Comparison of ENCODE assay signal across 9 cellular contexts in genomic region chr6:30915591-30915946, GRCh38. TPM values are rescaled to one million over a fixed set of nuclear protein-coding genes. Genes with fewer than 3 reads are reported as not detected.
DNase-seq lines count a peak whose midpoint lies in the region; ATAC-seq, FAIRE-seq and TF ChIP-seq lines count a peak whose summit lies in the region.
"Had no signal": no experiment of that assay in that cellular context is flagged by ENCODE, and none has a peak within 500 bp of the region (broad histone marks: within the 10 kb centered on the region; RNA-seq: fewer than 3 reads in every experiment).

No MANE protein-coding gene starts in this region.

- no peak for TF ChIP-seq EP300 in GM12878 (IDR thresholded peaks at IDR 0.05; ENCODE audit: borderline replicate concordance in 1 of 2, control insufficient read depth in 1 of 2, low read depth in 2 of 2, low read length in 2 of 2)

- H3K79me2 ChIP-seq in GM12878 (ENCODE audit: control insufficient read depth, insufficient read depth, low read length): peaks cover 9% of the 10 kb centered on the region

- H3K9ac ChIP-seq in NT2/D1 (ENCODE audit: insufficient read length, low read depth): peak overlapping the region; percentile 51
- H3K9ac ChIP-seq in GM12878 (ENCODE audit: control insufficient read depth, insufficient read depth, low read length): peak overlapping the region; percentile 18; the same call in 1 of the 2 replicates
- peak overlapping the region; percentile 95 for H3K9ac ChIP-seq in skeletal muscle satellite cell (ENCODE audit: low read depth, low read length)

- H3K36me3 ChIP-seq in NT2/D1 (ENCODE audit: insufficient read depth, insufficient read length, low read length) (peaks cover 71% of the 10 kb centered on the region), GM12878 (ENCODE audit: control insufficient read depth in 2 of 2, insufficient read depth in 2 of 2, low read length in 1 of 2) (peaks cover 7 to 8% of the 10 kb centered on the region in 2 experiments; a peak in 3 of 4 replicates), iPS DF 6.9 (ENCODE audit: control insufficient read depth, insufficient read depth, low read length) (peaks cover 16% of the 10 kb centered on the region), skeletal muscle satellite cell (ENCODE audit: insufficient read depth, low read length) (peaks cover 44% of the 10 kb centered on the region)

- POLR2A ChIA-PET in GM12878 (lab: Charles Lee): interaction anchor here (0.8 to 4.4 kb wide), 4 partner anchors 12 to 155 kb away, joined by 3 to 50 read pairs (median 20); partner anchors contain the start of gene DDR1

- intact Hi-C loops in Calu3 (cut with micrococcal nuclease; ENCODE audit: unreplicated experiment) (loop anchor here (1.0 to 5.0 kb wide), 5 partner anchors 47 to 212 kb away; no protein-coding TSS in a partner anchor), GM12878 (cut with micrococcal nuclease; ENCODE audit: unreplicated experiment) (loop anchor here (1.0 to 5.0 kb wide), 3 partner anchors 127 to 167 kb away; no protein-coding TSS in a partner anchor)

- TF ChIP-seq CTCF in Calu3 (IDR thresholded peaks at IDR 0.05; ENCODE audit: unreplicated experiment) (peak; percentile 78), HFF-Myc (IDR thresholded peaks at IDR 0.05; ENCODE audit: low read depth, low read length, missing control alignments) (peak; percentile 61), GM12878 (IDR thresholded peaks at IDR 0.05 in 2 of 3, conservative IDR thresholded peaks at IDR 0.05 in 1 of 3; ENCODE audit: control insufficient read depth in 2 of 3, extremely low read depth in 1 of 3, insufficient read depth in 1 of 3, low read depth in 3 of 3, low read length in 3 of 3) (peak; percentile 54 to 76 (median 65); a peak in 5 of 6 replicates)

- H3K27me3 Mint-ChIP-seq in Calu3 (ENCODE audit: unreplicated experiment): no peaks in the 10 kb centered on the region

- no peaks in the 10 kb centered on the region for H3K9me3 Mint-ChIP-seq in Calu3 (ENCODE audit: low read depth, unreplicated experiment)

- H3K4me2 ChIP-seq in GM12878 (ENCODE audit: control insufficient read depth, insufficient read depth): no peak overlapping the region
- peak overlapping the region; percentile 91 for H3K4me2 ChIP-seq in skeletal muscle satellite cell (ENCODE audit: low read length)

- H3K4me3 Mint-ChIP-seq in Calu3 (ENCODE audit: low read depth, unreplicated experiment): peak overlapping the region; percentile 21

- no peaks in the 10 kb centered on the region for H3K27me3 ChIP-seq in NT2/D1 (ENCODE audit: insufficient read depth, insufficient read length)
- no peaks in the 10 kb centered on the region for H3K27me3 ChIP-seq in GM12878 (replicated peaks in 1 of 2; ENCODE audit: control insufficient read depth in 2 of 2, insufficient read depth in 2 of 2, low read length in 1 of 2)
- no peaks in the 10 kb centered on the region for H3K27me3 ChIP-seq in iPS DF 6.9 (ENCODE audit: control insufficient read depth, insufficient read depth, low read length)
- H3K27me3 ChIP-seq in skeletal muscle satellite cell (ENCODE audit: control insufficient read depth, insufficient read depth, low read length): no peaks in the 10 kb centered on the region

- peaks cover 20% of the 10 kb centered on the region for H3K4me1 Mint-ChIP-seq in Calu3 (ENCODE audit: low read depth, unreplicated experiment)

- H2AFZ ChIP-seq in GM12878 (ENCODE audit: control insufficient read depth, low read depth, low read length): no peak overlapping the region

- peaks cover 49% of the 10 kb centered on the region for H3K36me3 Mint-ChIP-seq in Calu3 (ENCODE audit: insufficient read depth, unreplicated experiment)

- TF ChIP-seq POLR2A in GM12878 (IDR thresholded peaks at IDR 0.05; ENCODE audit: low read depth, low read length): no peak

- 44% methylated on average over 5 of the region's 5 CpGs for WGBS in GM12878 (ENCODE audit: insufficient coverage, insufficient replicate concordance, low lambda C conversion rate, missing lambda C conversion rate)
- no CpG with 5 or more reads among the region's 5 CpGs for WGBS in iPS DF 6.9 (ENCODE audit: insufficient coverage, insufficient read length)

- no peaks in the 10 kb centered on the region for H4K20me1 ChIP-seq in GM12878 (ENCODE audit: control insufficient read depth, insufficient read depth)

- SMC1A ChIA-PET in GM12878 (lab: Charles Lee; ENCODE audit: uncharacterized antibody, unreplicated experiment): interaction anchor here (0.8 to 7.9 kb wide), 20 partner anchors 11 to 462 kb away, joined by 3 to 141 read pairs (median 5); partner anchors contain the start of gene DDR1

- BruUV-seq in Calu3 (replicated peaks; lab: Mats Ljungman, UMichigan): no TSS peak
- BruUV-seq in GM12878 (replicated peaks; lab: Mats Ljungman, UMichigan): no TSS peak

- CTCF ChIA-PET in Calu3 (lab: Charles Lee): interaction anchor here (0.6 to 6.0 kb wide), 25 partner anchors 11 to 484 kb away, joined by 3 to 180 read pairs (median 6); partner anchors contain the start of genes DDR1, MUCL3, PSORS1C1 and SFTA2
- CTCF ChIA-PET in GM12878 (lab: Yijun Ruan, JAX): interaction anchor here (0.6 to 9.3 kb wide), 31 partner anchors 11 to 657 kb away, joined by 3 to 122 read pairs (median 5); partner anchors contain the start of gene DDR1

- peak; percentile 88 for TF ChIP-seq RAD21 in GM12878 (IDR thresholded peaks at IDR 0.05; ENCODE audit: insufficient read depth, low read depth, low read length)

- H3K27ac Mint-ChIP-seq in Calu3 (ENCODE audit: unreplicated experiment): peak overlapping the region; percentile 83

- H3K4me1 ChIP-seq in NT2/D1 (ENCODE audit: insufficient read depth, insufficient read length) (peaks cover 2% of the 10 kb centered on the region), GM12878 (ENCODE audit: control insufficient read depth, insufficient read depth, low read length) (peaks cover 3% of the 10 kb centered on the region; the same call in 1 of the 2 replicates), iPS DF 6.9 (ENCODE audit: control insufficient read depth, insufficient read depth, low read length) (peaks cover 1% of the 10 kb centered on the region; the same call in 1 of the 2 replicates), skeletal muscle satellite cell (ENCODE audit: control insufficient read depth, insufficient read depth, low read length) (peaks cover 24% of the 10 kb centered on the region)

- DNase-seq in Calu3 (peak; percentile 73), HFF-Myc (ENCODE audit: extremely low read depth, low read depth) (peak; percentile 56), NT2/D1 (ENCODE audit: low read depth, low spot score) (peak; percentile 62), GM12878 (ENCODE audit: low read depth, low spot score) (no peak), iPS DF 6.9 (ENCODE audit: low read depth, low spot score) (peak; percentile 41), NCI-H524 treated with DMSO at 0.1 percent for 48 hours (lab: John Stamatoyannopoulos, UW) (no peak)
- DNase-seq in activated CD4-positive, CD25-positive, alpha-beta regulatory T cell (lab: John Stamatoyannopoulos, UW): no peak

- no peak overlapping the region; the same call in 1 of the 2 replicates for H3K4me3 ChIP-seq in HFF-Myc (replicated peaks; ENCODE audit: low read depth, low read length)
- H3K4me3 ChIP-seq in NT2/D1 (ENCODE audit: insufficient read length, low read depth): no peak overlapping the region
- 0 out of 2 replicates have a peak overlapping the region, but pooled peaks have one; percentile 91 for H3K4me3 ChIP-seq in GM12878
- H3K4me3 ChIP-seq in iPS DF 6.9 (ENCODE audit: low read length): no peak overlapping the region
- H3K4me3 ChIP-seq in skeletal muscle satellite cell (ENCODE audit: low read length): no peak overlapping the region

- no peak overlapping the region for H3K27ac ChIP-seq in GM12878 (ENCODE audit: control insufficient read depth, insufficient read depth)
- no peak overlapping the region for H3K27ac ChIP-seq in iPS DF 6.9 (ENCODE audit: low read length)

- peak; percentile 33 for ATAC-seq in GM12878

- RAD21 ChIA-PET in GM12878 (lab: Charles Lee; ENCODE audit: unreplicated experiment): interaction anchor here (0.6 to 4.6 kb wide), 18 partner anchors 26 to 374 kb away, joined by 3 to 138 read pairs (median 6); partner anchors contain the start of genes DDR1 and MDC1

- H3K9me3 ChIP-seq in NT2/D1 (ENCODE audit: insufficient read depth, low read length): no peaks in the 10 kb centered on the region
- no peaks in the 10 kb centered on the region for H3K9me3 ChIP-seq in GM12878 (replicated peaks; ENCODE audit: control insufficient read depth, insufficient read depth, low read length)
- H3K9me3 ChIP-seq in iPS DF 6.9 (ENCODE audit: control insufficient read depth, insufficient read depth, low read length): no peaks in the 10 kb centered on the region
- H3K9me3 ChIP-seq in skeletal muscle satellite cell (replicated peaks; ENCODE audit: low read length): no peaks in the 10 kb centered on the region

- in situ Hi-C loops in GM12878 (cut with MboI): loop anchor here (5.0 kb wide), 1 partner anchor 162 kb away; no protein-coding TSS in a partner anchor

- peak; percentile 85 for FAIRE-seq in GM12878 (lab: Jason Lieb, UNC)

RNA-seq across cellular contexts. Expression of gene VARS2, which starts 1.5 kb away (rescaled TPM):
- total RNA-seq in Calu3 (2022) (33.0 and 34.2 TPM in 2 replicates), GM12878 (2014; rRNA removed) (61.6 and 70.7 TPM in 2 replicates), GM12878 (2014; rRNA removed; fragmentation: Illumina TruSeq; extraction: Trizol) (28.2 and 30.3 TPM in 2 replicates), GM12878 (2021) (64.3 and 71.2 TPM in 2 replicates)
- 64.4 and 76.9 TPM in 2 replicates for total RNA-seq in GM12878 (2013; cell fraction: nucleolus; rRNA removed)
- 12.9 TPM for polyA plus RNA-seq in GM12878 (2011; ENCODE audit: low read depth)
- polyA plus RNA-seq in GM12878 (2011; rRNA removed) (34.6 and 59.9 TPM in 2 replicates), GM12878 (2014; fragmentation: Illumina TruSeq; extraction: Trizol) (21.8 and 38.1 TPM in 2 replicates), GM12878 (2014; fragmentation: Nextera tagmentation; extraction: Ambion mirVana) (1 to 10 TPM; 3.8 to 4.3 TPM), GM12878 (2014; rRNA removed) (56.0 and 56.4 TPM in 2 replicates), GM12878 (2016; fragmentation: Nextera tagmentation; extraction: Ambion mirVana) (10 to 100 TPM; 47.2 to 51.0 TPM)
- 41.6 and 56.1 TPM in 2 replicates for polyA plus RNA-seq in GM12878 (2011; cell fraction: cytosol; rRNA removed)
- polyA plus RNA-seq in GM12878 (2011; cell fraction: nucleus; rRNA removed): 384 and 390 TPM in 2 replicates
- 29.2 and 30.8 TPM in 2 replicates for polyA plus RNA-seq in GM12878 (2012)
- 74.7 and 75.1 TPM in 2 replicates for polyA minus RNA-seq in GM12878 (2011; rRNA and poly(A)+ RNA removed)
- 23.5 and 31.3 TPM in 2 replicates for polyA minus RNA-seq in GM12878 (2011; cell fraction: cytosol; rRNA and poly(A)+ RNA removed)
- 56.5 and 70.7 TPM in 2 replicates for polyA minus RNA-seq in GM12878 (2011; cell fraction: nucleus; rRNA and poly(A)+ RNA removed)
- 13.9 and 15.9 TPM in 2 replicates for total RNA-seq in skeletal muscle satellite cell (2012; rRNA removed)

RNA-seq across cellular contexts. Expression of gene GTF2H4, which starts 7.6 kb away (rescaled TPM):
- total RNA-seq in Calu3 (2022) (70.5 and 80.0 TPM in 2 replicates), GM12878 (2014; rRNA removed) (16.8 and 17.3 TPM in 2 replicates), GM12878 (2014; rRNA removed; fragmentation: Illumina TruSeq; extraction: Trizol) (20.4 and 24.2 TPM in 2 replicates), GM12878 (2021) (43.4 and 43.8 TPM in 2 replicates)
- total RNA-seq in GM12878 (2013; cell fraction: nucleolus; rRNA removed): 76.6 and 84.0 TPM in 2 replicates
- 18.0 TPM for polyA plus RNA-seq in GM12878 (2011; ENCODE audit: low read depth)
- polyA plus RNA-seq in GM12878 (2011; rRNA removed) (20.8 and 43.4 TPM in 2 replicates), GM12878 (2014; fragmentation: Illumina TruSeq; extraction: Trizol) (39.5 and 40.3 TPM in 2 replicates), GM12878 (2014; fragmentation: Nextera tagmentation; extraction: Ambion mirVana) (1 to 10 TPM; 1.1 to 2.2 TPM), GM12878 (2014; rRNA removed) (41.0 and 55.8 TPM in 2 replicates), GM12878 (2016; fragmentation: Nextera tagmentation; extraction: Ambion mirVana) (10 to 100 TPM in 1 of 2 experiments, 1 to 10 TPM in 1; 9.2 to 12.4 TPM)
- polyA plus RNA-seq in GM12878 (2011; cell fraction: cytosol; rRNA removed): 32.7 and 37.2 TPM in 2 replicates
- 184 and 197 TPM in 2 replicates for polyA plus RNA-seq in GM12878 (2011; cell fraction: nucleus; rRNA removed)
- polyA plus RNA-seq in GM12878 (2012): 19.5 and 22.0 TPM in 2 replicates
- polyA minus RNA-seq in GM12878 (2011; rRNA and poly(A)+ RNA removed): 13.5 and 22.9 TPM in 2 replicates
- 6.8 and 8.7 TPM in 2 replicates for polyA minus RNA-seq in GM12878 (2011; cell fraction: cytosol; rRNA and poly(A)+ RNA removed)
- 27.4 and 34.9 TPM in 2 replicates for polyA minus RNA-seq in GM12878 (2011; cell fraction: nucleus; rRNA and poly(A)+ RNA removed)
- 6.3 and 7.0 TPM in 2 replicates for total RNA-seq in skeletal muscle satellite cell (2012; rRNA removed)

RNA-seq across cellular contexts. Expression of gene SFTA2, which starts 16.4 kb away (rescaled TPM):
- total RNA-seq in Calu3 (2022): 184 and 246 TPM in 2 replicates
- not detected in 2 replicates for total RNA-seq in GM12878 (2013; cell fraction: nucleolus; rRNA removed)
- total RNA-seq in GM12878 (2014; rRNA removed): 0.38 TPM in 1 of 2 replicates, not detected in the other
- total RNA-seq in GM12878 (2014; rRNA removed; fragmentation: Illumina TruSeq; extraction: Trizol): 0.36 TPM in 1 of 2 replicates, not detected in the other
- 0.92 and 0.93 TPM in 2 replicates for total RNA-seq in GM12878 (2021)
- polyA plus RNA-seq in GM12878 (2011; ENCODE audit: low read depth): not detected
- not detected in 2 replicates for polyA plus RNA-seq in GM12878 (2011; rRNA removed)
- polyA plus RNA-seq in GM12878 (2011; cell fraction: cytosol; rRNA removed): not detected in 2 replicates
- not detected in 2 replicates for polyA plus RNA-seq in GM12878 (2011; cell fraction: nucleus; rRNA removed)
- 0.25 TPM in 1 of 2 replicates, not detected in the other for polyA plus RNA-seq in GM12878 (2012)
- polyA plus RNA-seq in GM12878 (2014; fragmentation: Illumina TruSeq; extraction: Trizol): 0.26 TPM in 1 of 2 replicates, not detected in the other
- polyA plus RNA-seq in GM12878 (2014; fragmentation: Nextera tagmentation; extraction: Ambion mirVana): under 1 TPM; 0.31 to 0.53 TPM
- 0.27 TPM in 1 of 2 replicates, not detected in the other for polyA plus RNA-seq in GM12878 (2014; rRNA removed)
- under 1 TPM in 1 of 2 experiments, not detected in 1; 0.15 TPM for polyA plus RNA-seq in GM12878 (2016; fragmentation: Nextera tagmentation; extraction: Ambion mirVana)
- polyA minus RNA-seq in GM12878 (2011; rRNA and poly(A)+ RNA removed): 0.36 TPM in 1 of 2 replicates, not detected in the other
- polyA minus RNA-seq in GM12878 (2011; cell fraction: cytosol; rRNA and poly(A)+ RNA removed): not detected in 2 replicates
- polyA minus RNA-seq in GM12878 (2011; cell fraction: nucleus; rRNA and poly(A)+ RNA removed): not detected in 2 replicates
- total RNA-seq in skeletal muscle satellite cell (2012; rRNA removed): not detected in 2 replicates
- total RNA-seq: urinary bladder had no signal
- polyA plus RNA-seq: urinary bladder had no signal

RNA-seq across cellular contexts. Expression of gene MUCL3, which starts 25.2 kb away (rescaled TPM):
- total RNA-seq in Calu3 (2022) (0.07 and 0.15 TPM in 2 replicates), GM12878 (2014; rRNA removed) (0.68 and 0.76 TPM in 2 replicates), GM12878 (2014; rRNA removed; fragmentation: Illumina TruSeq; extraction: Trizol) (0.54 and 0.64 TPM in 2 replicates), GM12878 (2021) (0.28 and 0.48 TPM in 2 replicates)
- total RNA-seq in GM12878 (2013; cell fraction: nucleolus; rRNA removed): not detected in 2 replicates
- polyA plus RNA-seq in GM12878 (2011; ENCODE audit: low read depth): 0.09 TPM
- polyA plus RNA-seq in GM12878 (2011; rRNA removed) (0.03 TPM in 2 replicates), GM12878 (2014; fragmentation: Illumina TruSeq; extraction: Trizol) (0.73 and 1.4 TPM in 2 replicates), GM12878 (2014; fragmentation: Nextera tagmentation; extraction: Ambion mirVana) (1 to 10 TPM; 1.2 to 1.4 TPM), GM12878 (2014; rRNA removed) (0.79 and 0.83 TPM in 2 replicates), GM12878 (2016; fragmentation: Nextera tagmentation; extraction: Ambion mirVana) (under 1 TPM; 0.04 to 0.08 TPM)
- 0.04 and 0.05 TPM in 2 replicates for polyA plus RNA-seq in GM12878 (2011; cell fraction: cytosol; rRNA removed)
- not detected in 2 replicates for polyA plus RNA-seq in GM12878 (2011; cell fraction: nucleus; rRNA removed)
- polyA plus RNA-seq in GM12878 (2012): 0.05 and 0.07 TPM in 2 replicates
- polyA minus RNA-seq in GM12878 (2011; rRNA and poly(A)+ RNA removed): not detected in 2 replicates
- polyA minus RNA-seq in GM12878 (2011; cell fraction: cytosol; rRNA and poly(A)+ RNA removed): not detected in 2 replicates
- not detected in 2 replicates for polyA minus RNA-seq in GM12878 (2011; cell fraction: nucleus; rRNA and poly(A)+ RNA removed)
- total RNA-seq in skeletal muscle satellite cell (2012; rRNA removed): not detected in 2 replicates
- total RNA-seq: urinary bladder had no signal
- polyA plus RNA-seq: urinary bladder had no signal

RNA-seq across cellular contexts. Expression of gene DDR1, which starts 31.2 kb away (rescaled TPM):
- total RNA-seq in Calu3 (2022) (489 and 580 TPM in 2 replicates), GM12878 (2014; rRNA removed) (17.9 and 18.3 TPM in 2 replicates), GM12878 (2014; rRNA removed; fragmentation: Illumina TruSeq; extraction: Trizol) (11.2 and 11.6 TPM in 2 replicates), GM12878 (2021) (39.0 and 39.9 TPM in 2 replicates)
- 83.6 and 88.2 TPM in 2 replicates for total RNA-seq in GM12878 (2013; cell fraction: nucleolus; rRNA removed)
- 6.3 TPM for polyA plus RNA-seq in GM12878 (2011; ENCODE audit: low read depth)
- polyA plus RNA-seq in GM12878 (2011; rRNA removed) (19.2 and 27.8 TPM in 2 replicates), GM12878 (2014; fragmentation: Illumina TruSeq; extraction: Trizol) (8.0 and 12.2 TPM in 2 replicates), GM12878 (2014; fragmentation: Nextera tagmentation; extraction: Ambion mirVana) (1 to 10 TPM; 1.1 to 2.2 TPM), GM12878 (2014; rRNA removed) (21.5 and 23.0 TPM in 2 replicates), GM12878 (2016; fragmentation: Nextera tagmentation; extraction: Ambion mirVana) (1 to 10 TPM; 8.9 to 9.1 TPM)
- 30.9 and 38.1 TPM in 2 replicates for polyA plus RNA-seq in GM12878 (2011; cell fraction: cytosol; rRNA removed)
- polyA plus RNA-seq in GM12878 (2011; cell fraction: nucleus; rRNA removed): 128 and 138 TPM in 2 replicates
- polyA plus RNA-seq in GM12878 (2012): 13.5 and 17.3 TPM in 2 replicates
- polyA minus RNA-seq in GM12878 (2011; rRNA and poly(A)+ RNA removed): 34.8 and 57.6 TPM in 2 replicates
- 28.7 and 40.0 TPM in 2 replicates for polyA minus RNA-seq in GM12878 (2011; cell fraction: cytosol; rRNA and poly(A)+ RNA removed)
- 42.9 and 58.5 TPM in 2 replicates for polyA minus RNA-seq in GM12878 (2011; cell fraction: nucleus; rRNA and poly(A)+ RNA removed)
- 3.8 and 3.9 TPM in 2 replicates for total RNA-seq in skeletal muscle satellite cell (2012; rRNA removed)

Comparison
In these comparisons a context has a peak if more than half of its experiments do, and no peak if none do; other contexts are left out.
1. DNase-seq: peak in Calu3 (single experiment), HFF-Myc (single experiment), NT2/D1 (single experiment) and iPS DF 6.9 (single experiment); none in GM12878 (single experiment), NCI-H524 treated with DMSO at 0.1 percent for 48 hours (single experiment) and activated CD4-positive, CD25-positive, alpha-beta regulatory T cell (0 of 4).
2. H3K9ac ChIP-seq: peak in every context shown above with its lines; median percentile 95 in skeletal muscle satellite cell; 51 in NT2/D1; 18 in GM12878.
3. RNA of gene SFTA2, which starts 16.4 kb away (total RNA-seq): 184 to 246 TPM in Calu3; 0.36 to 0.93 TPM in GM12878; every median in the first group is over 10 times any median in the second.
4. Peak in every context shown above with its lines, with median percentiles within 50 percentile points of each other: CTCF ChIP-seq.